In genomic region chr19:35098413-35099049, GRCh38 we compare ENCODE assay signal across 19 cellular contexts. TPM values are rescaled to one million over a fixed set of nuclear protein-coding genes. Genes with fewer than 3 reads are reported as not detected.
DNase-seq lines count a peak whose midpoint lies in the region; ATAC-seq and TF ChIP-seq lines count a peak whose summit lies in the region.
"Had no signal": no experiment of that assay in that cellular context is flagged by ENCODE, and none has a peak within 500 bp of the region (broad histone marks: within the 10 kb centered on the region; RNA-seq: fewer than 3 reads in every experiment).

No MANE protein-coding gene starts in this region.

- H3K27ac ChIP-seq in BLaER1 (no peak overlapping the region), Panc1 (ENCODE audit: low read length) (no peak overlapping the region), esophagus squamous epithelium (peak overlapping the region; percentile 66 to 73 (median 68))
- H3K27ac ChIP-seq: adrenal gland, coronary artery, Peyer's patch had no signal

- H3K27me3 Mint-ChIP-seq in progenitor cell of endocrine pancreas (peaks cover 6% of the 10 kb centered on the region), Caco-2 (ENCODE audit: insufficient read depth, unreplicated experiment) (no peaks in the 10 kb centered on the region)
- H3K27me3 Mint-ChIP-seq: activated CD4-positive, alpha-beta memory T cell treated with anti-CD3 and anti-CD28 coated beads for 36 hours had no signal

- H3K27me3 ChIP-seq in BLaER1 (no peaks in the 10 kb centered on the region), Panc1 (ENCODE audit: control insufficient read depth, insufficient read depth, low read length) (no peaks in the 10 kb centered on the region), esophagus squamous epithelium (no peaks in the 10 kb centered on the region), Caco-2 (replicated peaks; ENCODE audit: control insufficient read depth, insufficient read depth, low read length) (no peaks in the 10 kb centered on the region)
- H3K27me3 ChIP-seq: adrenal gland, Peyer's patch had no signal

- peaks cover 31% of the 10 kb centered on the region for H3K4me1 ChIP-seq in BLaER1
- no peaks in the 10 kb centered on the region for H3K4me1 ChIP-seq in Panc1 (ENCODE audit: control insufficient read depth, insufficient read depth, low read length)
- peaks cover 12 to 53% (median 14%) of the 10 kb centered on the region in 3 donors for H3K4me1 ChIP-seq in esophagus squamous epithelium
- H3K4me1 ChIP-seq in Caco-2 = peaks cover 22% of the 10 kb centered on the region
- H3K4me1 ChIP-seq: adrenal gland, Peyer's patch had no signal

- H3K27ac Mint-ChIP-seq in progenitor cell of endocrine pancreas (peak overlapping the region; percentile 41), Caco-2 (ENCODE audit: unreplicated experiment) (no peak overlapping the region)
- H3K27ac Mint-ChIP-seq: activated CD4-positive, alpha-beta memory T cell treated with anti-CD3 and anti-CD28 coated beads for 36 hours; activated T-helper 1 cell treated with anti-CD3 and anti-CD28 coated beads, Interleukin-12 subunit alpha, Interleukin-12 subunit beta, Interleukin-2, Interleukin-4 antibody, amounts not matched to agents 30 ng/mL and 10 ng/mL and 1 ng/mL, durations not matched to agents 14 hours and 24 hours and 36 hours; stimulated activated effector memory CD8-positive, alpha-beta T cell treated with anti-CD3 and anti-CD28 coated beads, Interleukin-12 subunit alpha, Interleukin-12 subunit beta, amount 100 ng/mL, for 72 hours had no signal

- H3K36me3 Mint-ChIP-seq in progenitor cell of endocrine pancreas (ENCODE audit: insufficient read depth) (no peaks in the 10 kb centered on the region), Caco-2 (ENCODE audit: insufficient read depth, unreplicated experiment) (no peaks in the 10 kb centered on the region)
- H3K36me3 Mint-ChIP-seq: activated CD4-positive, alpha-beta memory T cell treated with anti-CD3 and anti-CD28 coated beads for 36 hours had no signal

- no peak for TF ChIP-seq CTCF in Panc1 (IDR thresholded peaks at IDR 0.05)
- TF ChIP-seq CTCF in esophagus squamous epithelium (IDR thresholded peaks at IDR 0.05) = no peak
- TF ChIP-seq CTCF in progenitor cell of endocrine pancreas (IDR thresholded peaks at IDR 0.05; ENCODE audit: unreplicated experiment) = no peak
- no peak for TF ChIP-seq CTCF in Caco-2 (IDR thresholded peaks at IDR 0.05; ENCODE audit: insufficient read depth in 1 of 2, low read depth in 1 of 2, low read length in 1 of 2, severe bottlenecking in 1 of 2, unreplicated experiment in 1 of 2)

- POLR2A ChIA-PET in Panc1 (lab: Charles Lee) = no interaction called here
- POLR2A ChIA-PET in Caco-2 (lab: Charles Lee) = no interaction called here

- H3K9me3 ChIP-seq in BLaER1 (no peaks in the 10 kb centered on the region), Panc1 (ENCODE audit: control insufficient read depth, insufficient read depth, low read depth, low read length) (no peaks in the 10 kb centered on the region), esophagus squamous epithelium (no peaks in the 10 kb centered on the region), Caco-2 (no peaks in the 10 kb centered on the region)
- H3K9me3 ChIP-seq: adrenal gland, Peyer's patch had no signal

- H3K9ac ChIP-seq in BLaER1 = no peak overlapping the region

- peak; percentile 52; the same call in 1 of the 2 replicates for ATAC-seq in Panc1
- ATAC-seq: stimulated activated effector memory CD8-positive, alpha-beta T cell treated with anti-CD3 and anti-CD28 coated beads, Interleukin-12 subunit alpha, Interleukin-12 subunit beta, amount 100 ng/mL, for 72 hours had no signal

- 33 to 48% methylated on average over 13 to 22 of the region's 29 CpGs for WGBS in esophagus squamous epithelium, 2 donors

- no peaks in the 10 kb centered on the region for H3K4me1 Mint-ChIP-seq in progenitor cell of endocrine pancreas (ENCODE audit: low read depth)
- peaks cover 28% of the 10 kb centered on the region for H3K4me1 Mint-ChIP-seq in Caco-2 (ENCODE audit: low read depth, unreplicated experiment)

- H3K4me3 ChIP-seq in BLaER1 (no peak overlapping the region), Panc1 (ENCODE audit: low read depth in 2 of 2, low read length in 2 of 2) (no peak overlapping the region), esophagus squamous epithelium (no peak overlapping the region), Caco-2 (ENCODE audit: low read depth, low read length) (no peak overlapping the region)
- H3K4me3 ChIP-seq: adrenal gland, coronary artery, Peyer's patch, smooth muscle cell had no signal

- no peak for TF ChIP-seq POLR2A in esophagus squamous epithelium (IDR thresholded peaks at IDR 0.05)

- intact Hi-C loops in Panc1 (cut with micrococcal nuclease; ENCODE audit: unreplicated experiment) = loop anchor here (10.0 kb wide), 1 partner anchor 54 kb away; the partner anchor contains the start of gene HPN
- intact Hi-C loops in esophagus squamous epithelium (cut with DNase I) = no loop called here
- intact Hi-C loops in Caco-2 (cut with micrococcal nuclease; ENCODE audit: unreplicated experiment) = no loop called here

- H4K20me1 ChIP-seq in BLaER1 = no peaks in the 10 kb centered on the region

- BruUV-seq in Panc1 (replicated peaks; lab: Mats Ljungman, UMichigan) = no TSS peak
- BruUV-seq in Caco-2 (replicated peaks; lab: Mats Ljungman, UMichigan) = no TSS peak

- H3K36me3 ChIP-seq in BLaER1 = no peaks in the 10 kb centered on the region
- H3K36me3 ChIP-seq in Panc1 (ENCODE audit: control insufficient read depth, insufficient read depth, low read length) = no peaks in the 10 kb centered on the region
- H3K36me3 ChIP-seq in esophagus squamous epithelium = no peaks in the 10 kb centered on the region
- H3K36me3 ChIP-seq in Caco-2 (ENCODE audit: control insufficient read depth, insufficient read depth, low read length) = no peaks in the 10 kb centered on the region
- H3K36me3 ChIP-seq: adrenal gland, Peyer's patch had no signal

- in situ Hi-C loops in Panc1 (cut with HindIII; ENCODE audit: low pct_unique_long_range_greater_than_20kb, low sequenced_read_pairs) = no loop called here

- H3K4me2 ChIP-seq in BLaER1 = peak overlapping the region; percentile 52
- H3K4me2 ChIP-seq: smooth muscle cell had no signal

- H3K9me3 Mint-ChIP-seq in progenitor cell of endocrine pancreas (ENCODE audit: low read depth) = no peaks in the 10 kb centered on the region
- peaks cover 9% of the 10 kb centered on the region for H3K9me3 Mint-ChIP-seq in Caco-2 (ENCODE audit: unreplicated experiment)
- H3K9me3 Mint-ChIP-seq: activated CD4-positive, alpha-beta memory T cell treated with anti-CD3 and anti-CD28 coated beads for 36 hours; activated T-helper 1 cell treated with anti-CD3 and anti-CD28 coated beads, Interleukin-12 subunit alpha, Interleukin-12 subunit beta, Interleukin-2, Interleukin-4 antibody, amounts not matched to agents 30 ng/mL and 10 ng/mL and 1 ng/mL, durations not matched to agents 14 hours and 24 hours and 36 hours; stimulated activated effector memory CD8-positive, alpha-beta T cell treated with anti-CD3 and anti-CD28 coated beads, Interleukin-12 subunit alpha, Interleukin-12 subunit beta, amount 100 ng/mL, for 72 hours had no signal

- CTCF ChIA-PET in Panc1 (lab: Charles Lee) (interaction anchor here (1.0 kb wide), 1 partner anchor 43 kb away, joined by 3 read pairs; no protein-coding TSS in a partner anchor), Caco-2 (lab: Charles Lee) (interaction anchor here (0.6 to 0.9 kb wide), 2 partner anchors 13 to 289 kb away, joined by 3 to 5 read pairs; no protein-coding TSS in a partner anchor)

- DNase-seq in Panc1 (ENCODE audit: low read depth, low spot score) = no peak
- DNase-seq in esophagus squamous epithelium (lab: John Stamatoyannopoulos, UW) = no peak
- DNase-seq in progenitor cell of endocrine pancreas (ENCODE audit: low spot score, unreplicated experiment) = no peak
- DNase-seq in AML-193 (lab: John Stamatoyannopoulos, UW) = no peak
- DNase-seq in stimulated activated CD4-positive, alpha-beta T cell treated with anti-CD3 and anti-CD28 coated beads, Interleukin-4, amount 100 ng/mL, for 4 hours = no peak
- no peak for DNase-seq in Caco-2
- no peak for DNase-seq in midbrain (lab: John Stamatoyannopoulos, UW)
- DNase-seq: activated CD4-positive, alpha-beta memory T cell treated with anti-CD3 and anti-CD28 coated beads for 36 hours; adrenal gland; DMS53; NCI-H146; NCI-H526 treated with DMSO at 0.1 percent for 48 hours; occipital lobe; Peyer's patch had no signal

- H3K4me3 Mint-ChIP-seq in progenitor cell of endocrine pancreas (ENCODE audit: low read depth) (no peak overlapping the region), Caco-2 (ENCODE audit: unreplicated experiment) (no peak overlapping the region)
- H3K4me3 Mint-ChIP-seq: activated CD4-positive, alpha-beta memory T cell treated with anti-CD3 and anti-CD28 coated beads for 36 hours; activated T-helper 1 cell treated with anti-CD3 and anti-CD28 coated beads, Interleukin-12 subunit alpha, Interleukin-12 subunit beta, Interleukin-2, Interleukin-4 antibody, amounts not matched to agents 30 ng/mL and 10 ng/mL and 1 ng/mL, durations not matched to agents 14 hours and 24 hours and 36 hours; stimulated activated effector memory CD8-positive, alpha-beta T cell treated with anti-CD3 and anti-CD28 coated beads, Interleukin-12 subunit alpha, Interleukin-12 subunit beta, amount 100 ng/mL, for 72 hours had no signal

RNA-seq across cellular contexts. Expression of gene FXYD3, which starts 17.1 kb away (rescaled TPM):
- not detected for total RNA-seq in Panc1 (2021; ENCODE audit: unreplicated experiment)
- polyA plus RNA-seq in Panc1 (2012; ENCODE audit: insufficient read length) = not detected
- total RNA-seq in esophagus squamous epithelium = 100 to 1,000 TPM; 282 to 837 (median 489) TPM
- total RNA-seq in progenitor cell of endocrine pancreas = 14.2 and 17.3 TPM in 2 replicates
- 26.8 and 36.7 TPM in 2 replicates for total RNA-seq in Caco-2 (2022)
- total RNA-seq: activated CD4-positive, alpha-beta memory T cell treated with anti-CD3 and anti-CD28 coated beads for 36 hours; activated T-helper 1 cell treated with anti-CD3 and anti-CD28 coated beads, Interleukin-12 subunit alpha, Interleukin-12 subunit beta, Interleukin-2, Interleukin-4 antibody, amounts not matched to agents 30 ng/mL and 10 ng/mL and 1 ng/mL, durations not matched to agents 14 hours and 24 hours and 36 hours; occipital lobe had no signal

RNA-seq across cellular contexts. Expression of gene LGI4, which starts 36.3 kb away (rescaled TPM):
- 0.18 TPM for total RNA-seq in Panc1 (2021; ENCODE audit: unreplicated experiment)
- 0.11 TPM for polyA plus RNA-seq in Panc1 (2012; ENCODE audit: insufficient read length)
- total RNA-seq in esophagus squamous epithelium = 1 to 10 TPM; 1.3 to 8.2 (median 1.6) TPM
- 0.20 TPM in 1 of 2 replicates, not detected in the other for total RNA-seq in progenitor cell of endocrine pancreas
- 0.37 and 0.43 TPM in 2 replicates for total RNA-seq in Caco-2 (2022)
- total RNA-seq: activated T-helper 1 cell treated with anti-CD3 and anti-CD28 coated beads, Interleukin-12 subunit alpha, Interleukin-12 subunit beta, Interleukin-2, Interleukin-4 antibody, amounts not matched to agents 30 ng/mL and 10 ng/mL and 1 ng/mL, durations not matched to agents 14 hours and 24 hours and 36 hours had no signal

RNA-seq across cellular contexts. Expression of gene FXYD1, which starts 40.1 kb away (rescaled TPM):
- total RNA-seq in Panc1 (2021; ENCODE audit: unreplicated experiment) (not detected), esophagus squamous epithelium (10 to 100 TPM in 2 of 4 donors, 1 to 10 TPM in 1, not detected in 1; 3.9 to 29.9 (median 10.1) TPM), progenitor cell of endocrine pancreas (not detected in 2 replicates), Caco-2 (2022) (not detected in 2 replicates)
- not detected for polyA plus RNA-seq in Panc1 (2012; ENCODE audit: insufficient read length)
- total RNA-seq: activated T-helper 1 cell treated with anti-CD3 and anti-CD28 coated beads, Interleukin-12 subunit alpha, Interleukin-12 subunit beta, Interleukin-2, Interleukin-4 antibody, amounts not matched to agents 30 ng/mL and 10 ng/mL and 1 ng/mL, durations not matched to agents 14 hours and 24 hours and 36 hours; occipital lobe had no signal

RNA-seq across cellular contexts. Expression of gene FXYD7, which starts 44.5 kb away (rescaled TPM):
- total RNA-seq in Panc1 (2021; ENCODE audit: unreplicated experiment) = not detected
- not detected for polyA plus RNA-seq in Panc1 (2012; ENCODE audit: insufficient read length)
- total RNA-seq in esophagus squamous epithelium = not detected
- not detected in 2 replicates for total RNA-seq in progenitor cell of endocrine pancreas
- total RNA-seq in Caco-2 (2022) = not detected in 2 replicates
- total RNA-seq: adrenal gland, Peyer's patch, smooth muscle cell had no signal
- polyA plus RNA-seq: smooth muscle cell had no signal

RNA-seq across cellular contexts. Expression of gene FXYD5, which starts 56.0 kb away (rescaled TPM):
- total RNA-seq in Panc1 (2021; ENCODE audit: unreplicated experiment) (33.6 TPM), esophagus squamous epithelium (100 to 1,000 TPM in 1 of 4 donors, 10 to 100 TPM in 3; 39.3 to 146 (median 45.7) TPM), progenitor cell of endocrine pancreas (0.62 and 1.2 TPM in 2 replicates), Caco-2 (2022) (20.2 and 20.4 TPM in 2 replicates)
- 44.4 TPM for polyA plus RNA-seq in Panc1 (2012; ENCODE audit: insufficient read length)
- total RNA-seq: occipital lobe had no signal

Comparison
In these comparisons a context has a peak if more than half of its experiments do, and no peak if none do; other contexts are left out.
1. H3K27ac ChIP-seq: peak in esophagus squamous epithelium (4 of 4); none in BLaER1 (single experiment) and Panc1 (single experiment).
2. RNA of gene FXYD3, which starts 17.1 kb away (total RNA-seq): 282 to 837 TPM in esophagus squamous epithelium, 26.8 to 36.7 TPM in Caco-2 and 14.2 to 17.3 TPM in progenitor cell of endocrine pancreas; not detected in Panc1 (single experiment); every median in the first group is over 10 times any median in the second.